8 cellular contexts compared by ENCODE assay signal in genomic region chr9:15510789-15511575, GRCh38. TPM values are rescaled to one million over a fixed set of nuclear protein-coding genes. Genes with fewer than 3 reads are reported as not detected.
DNase-seq lines count a peak whose midpoint lies in the region; ATAC-seq and TF ChIP-seq lines count a peak whose summit lies in the region.

PSIP1 (minus strand) TSS chr9:15510970; CDS start chr9:15510188, 782 bp downstream.

- intact Hi-C loops in ascending aorta (cut with DNase I) = loop anchor here (1.0 to 10.0 kb wide), 3 partner anchors 41 to 354 kb away; no protein-coding TSS in a partner anchor
- intact Hi-C loops in aorta (cut with DNase I) = loop anchor here (2.0 to 5.0 kb wide), 2 partner anchors 41 to 42 kb away; partner anchors contain the start of gene CCDC171 (in 2 of the 2)

- peak; percentile 93 for TF ChIP-seq POLR2A in GM18505 (IDR thresholded peaks at IDR 0.05; ENCODE audit: borderline replicate concordance, extremely low read depth, insufficient read depth, insufficient read length)

- DNase-seq in NCI-H187 treated with DMSO at 0.1 percent for 48 hours (lab: John Stamatoyannopoulos, UW) = peak; percentile 57
- peak; percentile 86 for DNase-seq in T-helper 2 cell treated with Interferon-gamma antibody and Interleukin-4, amounts not matched to agents 5 μg/mL and 100 μg/mL, for 36 hours (ENCODE audit: low spot score)
- DNase-seq in ascending aorta (ENCODE audit: low spot score in 2 of 2) = peak in 1 of 2 donors; percentile 80
- peak; percentile 69 for DNase-seq in hepatic stellate cell (ENCODE audit: low spot score)
- DNase-seq in renal cortical epithelial cell (ENCODE audit: low read depth) = peak; percentile 54
- DNase-seq in aorta = peak; percentile 83 to 90

- H3K4me1 Mint-ChIP-seq in T-helper 2 cell treated with Interferon-gamma antibody and Interleukin-4, amounts not matched to agents 5 μg/mL and 100 μg/mL, for 36 hours (ENCODE audit: low read depth) = peaks cover 45% of the 10 kb centered on the region

- H3K4me1 ChIP-seq in ascending aorta (peaks cover 0 to 4% of the 10 kb centered on the region in 2 donors), aorta (ENCODE audit: control insufficient read depth in 1 of 2, insufficient read depth in 2 of 2, low read length in 2 of 2) (peaks cover 0 to 4% of the 10 kb centered on the region in 2 donors)

- H3K27ac Mint-ChIP-seq in T-helper 2 cell treated with Interferon-gamma antibody and Interleukin-4, amounts not matched to agents 5 μg/mL and 100 μg/mL, for 36 hours = peak within 1 kb of the TSS; percentile 100

- H3K27me3 ChIP-seq in ascending aorta = no peaks in the 10 kb centered on the region
- no peaks in the 10 kb centered on the region for H3K27me3 ChIP-seq in aorta (ENCODE audit: control insufficient read depth in 1 of 2, insufficient read depth in 2 of 2, low read length in 1 of 2)

- H3K27ac ChIP-seq in ascending aorta (peak within 1 kb of the TSS; percentile 92 to 95), aorta (ENCODE audit: low read depth in 1 of 2, low read length in 2 of 2) (peak within 1 kb of the TSS in 1 of 2 donors; percentile 56)

- peaks cover 32% of the 10 kb centered on the region for H3K36me3 Mint-ChIP-seq in T-helper 2 cell treated with Interferon-gamma antibody and Interleukin-4, amounts not matched to agents 5 μg/mL and 100 μg/mL, for 36 hours (ENCODE audit: low read depth)

- H3K27me3 Mint-ChIP-seq in T-helper 2 cell treated with Interferon-gamma antibody and Interleukin-4, amounts not matched to agents 5 μg/mL and 100 μg/mL, for 36 hours (ENCODE audit: low read depth) = no peaks in the 10 kb centered on the region

- H3K9me3 Mint-ChIP-seq in T-helper 2 cell treated with Interferon-gamma antibody and Interleukin-4, amounts not matched to agents 5 μg/mL and 100 μg/mL, for 36 hours = no peaks in the 10 kb centered on the region

- peaks cover 0 to 15% of the 10 kb centered on the region in 2 donors for H3K36me3 ChIP-seq in ascending aorta
- H3K36me3 ChIP-seq in aorta (ENCODE audit: control insufficient read depth in 1 of 2, insufficient read depth in 2 of 2, low read length in 1 of 2) = no peaks in the 10 kb centered on the region

- ATAC-seq in GM18505 (IDR thresholded peaks at IDR 0.05; ENCODE audit: unreplicated experiment) = peak; percentile 77
- peak; percentile 82 for ATAC-seq in HG02970 (IDR thresholded peaks at IDR 0.05; ENCODE audit: low FRiP score, unreplicated experiment)
- ATAC-seq in aorta (ENCODE audit: low FRiP score) = peak; percentile 94

- peak within 1 kb of the TSS; percentile 72 to 94 for H3K4me3 ChIP-seq in ascending aorta
- peak within 1 kb of the TSS; percentile 86 to 87 for H3K4me3 ChIP-seq in aorta (ENCODE audit: low read length in 2 of 2)

- peak in 2 of 3 experiments; percentile 7 to 36 for TF ChIP-seq CTCF in ascending aorta (IDR thresholded peaks at IDR 0.05)

- peak within 1 kb of the TSS; percentile 88 for H3K4me3 Mint-ChIP-seq in T-helper 2 cell treated with Interferon-gamma antibody and Interleukin-4, amounts not matched to agents 5 μg/mL and 100 μg/mL, for 36 hours

- 0% methylated on average over 71 to 72 of the region's 72 CpGs for WGBS in aorta, 2 donors

- H3K9me3 ChIP-seq in ascending aorta (no peaks in the 10 kb centered on the region), aorta (ENCODE audit: control insufficient read depth, low read length) (no peaks in the 10 kb centered on the region)

RNA-seq across cellular contexts. Expression of gene PSIP1, which starts in this region (rescaled TPM):
- total RNA-seq in ascending aorta (115 TPM), renal cortical epithelial cell (23.1 and 32.7 TPM in 2 replicates), aorta (10 to 100 TPM; 60.0 to 89.0 TPM)
- polyA plus RNA-seq in aorta = 10 to 100 TPM; 63.0 to 74.6 TPM
